In genomic region chr5:152288499-152288898, GRCh38 we compare ENCODE assay signal across 27 cellular contexts.
DNase-seq lines count a peak whose midpoint lies in the region; ATAC-seq and TF ChIP-seq lines count a peak whose summit lies in the region.
"Had no signal": no experiment of that assay in that cellular context is flagged by ENCODE, and none has a peak within 500 bp of the region (broad histone marks: within the 10 kb centered on the region; RNA-seq: fewer than 3 reads in every experiment).

No MANE protein-coding gene starts in this region.

- H3K9me3 ChIP-seq in left ventricle myocardium inferior (replicated peaks) (peaks cover 18% of the 10 kb centered on the region), subcutaneous abdominal adipose tissue (ENCODE audit: control insufficient read depth in 5 of 5, low read length in 5 of 5) (peaks cover 0 to 7% (median 0%) of the 10 kb centered on the region in 5 donors)
- H3K9me3 ChIP-seq: body of pancreas, neutrophil, SK-N-SH had no signal

- ATAC-seq in HG03378 (IDR thresholded peaks at IDR 0.05; ENCODE audit: unreplicated experiment), result no peak
- no peak for ATAC-seq in GM21619 (IDR thresholded peaks at IDR 0.05; ENCODE audit: unreplicated experiment)
- ATAC-seq: activated CD4-positive, CD25-positive, alpha-beta regulatory T cell treated with anti-CD3 and anti-CD28 coated beads, Interleukin-2, amount 50 U/mL, for 24 hours; body of pancreas; K562; naive thymus-derived CD4-positive, alpha-beta T cell; stimulated activated effector memory CD8-positive, alpha-beta T cell treated with anti-CD3 and anti-CD28 coated beads, Interleukin-12 subunit alpha, Interleukin-12 subunit beta, amount 100 ng/mL, for 72 hours had no signal

- intact Hi-C loops in left ventricle myocardium inferior (cut with micrococcal nuclease), result no loop called here

- H3K27ac ChIP-seq in left ventricle myocardium inferior (replicated peaks) (peak overlapping the region; percentile 60), subcutaneous abdominal adipose tissue (ENCODE audit: low read depth, low read length) (peak overlapping the region; percentile 82)
- H3K27ac ChIP-seq: body of pancreas, neutrophil had no signal

- H3K4me3 ChIP-seq in left ventricle myocardium inferior (no peak overlapping the region), subcutaneous abdominal adipose tissue (ENCODE audit: low read depth in 1 of 5, low read length in 5 of 5) (no peak overlapping the region)
- H3K4me3 ChIP-seq: body of pancreas, K562 had no signal

- H3K27me3 ChIP-seq in left ventricle myocardium inferior (ENCODE audit: low read depth), result no peaks in the 10 kb centered on the region
- no peaks in the 10 kb centered on the region for H3K27me3 ChIP-seq in subcutaneous abdominal adipose tissue (ENCODE audit: control insufficient read depth in 5 of 5, insufficient read depth in 4 of 5, low read length in 5 of 5)
- H3K27me3 ChIP-seq: body of pancreas, neutrophil had no signal

- peak; percentile 34 for DNase-seq in D341Med (ENCODE audit: low spot score)
- peak; percentile 37 to 40 for DNase-seq in cerebellar nuclear complex (lab: John Stamatoyannopoulos, UW)
- DNase-seq in left ventricle myocardium inferior, result peak; percentile 74
- DNase-seq in effector CD4-positive, alpha-beta T cell, result no peak
- no peak for DNase-seq in mucosa of gallbladder (ENCODE audit: low spot score)
- DNase-seq: activated CD4-positive, alpha-beta T cell treated with anti-CD3 and anti-CD28 coated beads, Interleukin-2, amount 50 U/mL, for 48 hours; activated naive CD4-positive, alpha-beta T cell treated with Interleukin-2 at 50 U/mL for 16 hours; CD4-positive, alpha-beta memory T cell; EL; H7; midbrain; naive thymus-derived CD4-positive, alpha-beta T cell; NCI-H1105 treated with DMSO at 0.1 percent for 48 hours; NCI-H187 treated with DMSO at 0.1 percent for 48 hours; NCI-H2171 treated with DMSO at 0.1 percent for 48 hours; NCI-H510A treated with DMSO at 0.1 percent for 48 hours; NK-92 treated with Interleukin-12 subunit alpha and Interleukin-12 subunit beta, amount 100 ng/mL, for 24 hours; SK-N-SH; stimulated activated CD4-positive, alpha-beta T cell treated with anti-CD3 and anti-CD28 coated beads, Interleukin-15, amount 100 ng/mL, for 24 hours had no signal

- H3K4me1 ChIP-seq in left ventricle myocardium inferior (peaks cover 20% of the 10 kb centered on the region), subcutaneous abdominal adipose tissue (ENCODE audit: control insufficient read depth in 5 of 5, insufficient read depth in 5 of 5, low read length in 5 of 5) (peaks cover 3 to 21% (median 12%) of the 10 kb centered on the region in 5 donors)
- H3K4me1 ChIP-seq: body of pancreas had no signal

- H3K36me3 ChIP-seq in left ventricle myocardium inferior (no peaks in the 10 kb centered on the region), subcutaneous abdominal adipose tissue (ENCODE audit: control insufficient read depth in 5 of 5, insufficient read depth in 5 of 5, low read length in 5 of 5) (no peaks in the 10 kb centered on the region)
- H3K36me3 ChIP-seq: neutrophil had no signal

- H3K9ac ChIP-seq in subcutaneous abdominal adipose tissue (ENCODE audit: low read length in 5 of 5), result peak overlapping the region in 1 of 5 donors; percentile 11
- H3K9ac ChIP-seq: SK-N-SH had no signal

- TF ChIP-seq CTCF in left ventricle myocardium inferior (IDR thresholded peaks at IDR 0.05; ENCODE audit: borderline replicate concordance), result no peak

Comparison
In these comparisons a context has a peak if more than half of its experiments do, and no peak if none do; other contexts are left out.
1. DNase-seq: peak in D341Med (single experiment), cerebellar nuclear complex (2 of 2) and left ventricle myocardium inferior (single experiment); none in effector CD4-positive, alpha-beta T cell (single experiment) and mucosa of gallbladder (single experiment).